ENCODE assay signal across 20 cellular contexts in genomic region chr18:49011291-49011746, GRCh38.
DNase-seq lines count a peak whose midpoint lies in the region; ATAC-seq and TF ChIP-seq lines count a peak whose summit lies in the region.
"Had no signal": no experiment of that assay in that cellular context is flagged by ENCODE, and none has a peak within 500 bp of the region (broad histone marks: within the 10 kb centered on the region; RNA-seq: fewer than 3 reads in every experiment).

No MANE protein-coding gene starts in this region.

- no peak for TF ChIP-seq CTCF in H9 (conservative IDR thresholded peaks at IDR 0.05)

- H3K36me3 ChIP-seq in BLaER1 treated with 17β-estradiol and CSF1 and Interleukin-3, amounts not matched to agents 10 nM and 100 nM: peaks cover 0 to 14% (median 0%) of the 10 kb centered on the region in 11 experiments; a peak in 4 of 22 replicates
- no peaks in the 10 kb centered on the region for H3K36me3 ChIP-seq in trophoblast cell (ENCODE audit: control insufficient read depth in 1 of 2, insufficient read depth in 2 of 2, low read length in 2 of 2)
- H3K36me3 ChIP-seq: esophagus muscularis mucosa, HAP-1, vagina had no signal

- peaks cover 4 to 28% (median 19%) of the 10 kb centered on the region in 10 experiments for H3K4me1 ChIP-seq in BLaER1 treated with 17β-estradiol and CSF1 and Interleukin-3, amounts not matched to agents 10 nM and 100 nM
- no peaks in the 10 kb centered on the region; the same call in 1 of the 2 replicates for H3K4me1 ChIP-seq in H9 (ENCODE audit: insufficient read depth, low read length)
- H3K4me1 ChIP-seq in right cardiac atrium (ENCODE audit: control insufficient read depth, insufficient read depth, low read length): no peaks in the 10 kb centered on the region
- peaks cover 29 to 34% of the 10 kb centered on the region in 2 experiments for H3K4me1 ChIP-seq in trophoblast cell (ENCODE audit: control insufficient read depth in 1 of 2, insufficient read depth in 2 of 2, low read length in 2 of 2)
- H3K4me1 ChIP-seq: esophagus muscularis mucosa, HAP-1 had no signal

- H3K27me3 Mint-ChIP-seq in H9 (ENCODE audit: low read depth): peaks cover 2% of the 10 kb centered on the region; the same call in 1 of the 2 replicates

- H2BK20ac ChIP-seq in H9 (ENCODE audit: low read depth, low read length, poor library complexity, severe bottlenecking): no peak overlapping the region

- H3K79me1 ChIP-seq in H9 (ENCODE audit: insufficient read depth, low read depth, low read length, poor library complexity, severe bottlenecking) (no peaks in the 10 kb centered on the region), trophoblast cell (ENCODE audit: low read length) (peaks cover 45% of the 10 kb centered on the region)

- no peak overlapping the region for H2BK15ac ChIP-seq in H9 (ENCODE audit: low read depth, low read length)

- no peaks in the 10 kb centered on the region for H3K36me3 Mint-ChIP-seq in H9 (ENCODE audit: insufficient read depth in 1 of 3, low read depth in 3 of 3)
- H3K36me3 Mint-ChIP-seq: activated naive CD8-positive, alpha-beta T cell treated with anti-CD3 and anti-CD28 coated beads for 36 hours; CD8-positive, alpha-beta T cell; naive thymus-derived CD4-positive, alpha-beta T cell; stimulated activated effector memory CD8-positive, alpha-beta T cell treated with anti-CD3 and anti-CD28 coated beads, Interleukin-12 subunit alpha, Interleukin-12 subunit beta, amount 100 ng/mL, for 72 hours had no signal

- H3K23ac ChIP-seq in H9 (ENCODE audit: insufficient read length, low read depth, low read length) (no peak overlapping the region), trophoblast cell (ENCODE audit: low read length) (no peak overlapping the region)

- H4K20me1 ChIP-seq in BLaER1 treated with 17β-estradiol and CSF1 and Interleukin-3, amounts not matched to agents 10 nM and 100 nM: peaks cover 0 to 6% (median 0%) of the 10 kb centered on the region in 11 experiments; a peak in 2 of 22 replicates
- no peaks in the 10 kb centered on the region for H4K20me1 ChIP-seq in H9 (ENCODE audit: control insufficient read depth, insufficient read depth, insufficient read length)

- H3K27ac Mint-ChIP-seq in H9: no peak overlapping the region
- H3K27ac Mint-ChIP-seq: activated naive CD8-positive, alpha-beta T cell treated with anti-CD3 and anti-CD28 coated beads for 36 hours; activated T-helper 1 cell treated with anti-CD3 and anti-CD28 coated beads, Interleukin-12 subunit alpha, Interleukin-12 subunit beta, Interleukin-2, Interleukin-4 antibody, amounts not matched to agents 30 ng/mL and 10 ng/mL and 1 ng/mL, durations not matched to agents 14 hours and 24 hours and 36 hours; CD8-positive, alpha-beta T cell; naive thymus-derived CD4-positive, alpha-beta T cell had no signal

- H2AK5ac ChIP-seq in H9 (ENCODE audit: insufficient read length, low read length): no peak overlapping the region
- peak overlapping the region; percentile 94 for H2AK5ac ChIP-seq in trophoblast cell (ENCODE audit: low read length)

- no peak overlapping the region for H3K56ac ChIP-seq in H9 (ENCODE audit: insufficient read length, low read depth, low read length)

- DNase-seq in H9 (peak; percentile 45), right cardiac atrium (peak; percentile 41 to 84 (median 79)), trophoblast cell (peak; percentile 40 to 56), NCI-H774 (lab: John Stamatoyannopoulos, UW) (no peak), NCI-H2196 (lab: John Stamatoyannopoulos, UW; ENCODE audit: unreplicated experiment) (no peak), NCI-H1436 treated with DMSO at 0.1 percent for 48 hours (lab: John Stamatoyannopoulos, UW) (no peak)
- DNase-seq: activated CD4-positive, alpha-beta T cell treated with anti-CD3 and anti-CD28 coated beads for 4 hours; activated naive CD8-positive, alpha-beta T cell treated with anti-CD3 and anti-CD28 coated beads for 36 hours; CD8-positive, alpha-beta T cell; DMS153; effector memory CD4-positive, alpha-beta T cell; KG1; naive thymus-derived CD4-positive, alpha-beta T cell; NCI-H526 had no signal

- H2BK5ac ChIP-seq in H9 (ENCODE audit: insufficient read length, low read length) (no peak overlapping the region), trophoblast cell (ENCODE audit: low read depth, low read length, poor library complexity) (peak overlapping the region; percentile 64)

- no peaks in the 10 kb centered on the region for H3K9me3 ChIP-seq in BLaER1 treated with 17β-estradiol and CSF1 and Interleukin-3, amounts not matched to agents 10 nM and 100 nM (replicated peaks in 1 of 11)
- no peaks in the 10 kb centered on the region for H3K9me3 ChIP-seq in H9 (ENCODE audit: control insufficient read depth, low read depth, low read length)
- H3K9me3 ChIP-seq in right cardiac atrium (ENCODE audit: control insufficient read depth, low read length): no peaks in the 10 kb centered on the region
- H3K9me3 ChIP-seq in trophoblast cell (ENCODE audit: insufficient read depth, low read depth, low read length): no peaks in the 10 kb centered on the region
- H3K9me3 ChIP-seq: esophagus muscularis mucosa, HAP-1, vagina had no signal

- H4K5ac ChIP-seq in H9 (ENCODE audit: insufficient read length, low read depth, low read length): no peak overlapping the region

- WGBS in H9 (ENCODE audit: extremely low coverage, insufficient read length, low lambda C conversion rate): no CpG with 5 or more reads among the region's 9 CpGs
- WGBS in right cardiac atrium: 67% methylated on average over 9 of the region's 9 CpGs
- no CpG with 5 or more reads among the region's 9 CpGs for WGBS in trophoblast cell (ENCODE audit: extremely low coverage, insufficient coverage, insufficient read length)

- H3K4ac ChIP-seq in H9 (ENCODE audit: low read depth, low read length): no peak overlapping the region
- peak overlapping the region; percentile 47 for H3K4ac ChIP-seq in trophoblast cell (ENCODE audit: low read depth, low read length)

- H2AFZ ChIP-seq in H9 (ENCODE audit: low read length): no peak overlapping the region
- H2AFZ ChIP-seq in trophoblast cell (ENCODE audit: insufficient read depth, low read length, poor library complexity): peak overlapping the region; percentile 76

- H2BK120ac ChIP-seq in H9 (ENCODE audit: low read depth, low read length, poor library complexity, severe bottlenecking) (no peak overlapping the region), trophoblast cell (ENCODE audit: insufficient read depth, low read length, poor library complexity) (peak overlapping the region; percentile 56)

- H3K4me3 Mint-ChIP-seq in H9: no peak overlapping the region
- H3K4me3 Mint-ChIP-seq: activated naive CD8-positive, alpha-beta T cell treated with anti-CD3 and anti-CD28 coated beads for 36 hours; activated T-helper 1 cell treated with anti-CD3 and anti-CD28 coated beads, Interleukin-12 subunit alpha, Interleukin-12 subunit beta, Interleukin-2, Interleukin-4 antibody, amounts not matched to agents 30 ng/mL and 10 ng/mL and 1 ng/mL, durations not matched to agents 14 hours and 24 hours and 36 hours; CD8-positive, alpha-beta T cell; naive thymus-derived CD4-positive, alpha-beta T cell; stimulated activated effector memory CD8-positive, alpha-beta T cell treated with anti-CD3 and anti-CD28 coated beads, Interleukin-12 subunit alpha, Interleukin-12 subunit beta, amount 100 ng/mL, for 72 hours had no signal

- H3K27ac ChIP-seq in BLaER1 treated with 17β-estradiol and CSF1 and Interleukin-3, amounts not matched to agents 10 nM and 100 nM: peak overlapping the region in 7 of 11 experiments; percentile 8 to 58 (median 43); a peak in 9 of 22 replicates
- H3K27ac ChIP-seq in H9 (ENCODE audit: insufficient read length, low read depth, low read length) (no peak overlapping the region), right cardiac atrium (ENCODE audit: low read length) (no peak overlapping the region), trophoblast cell (ENCODE audit: low read depth, low read length) (no peak overlapping the region)
- H3K27ac ChIP-seq: esophagus muscularis mucosa, vagina had no signal

- H3K79me2 ChIP-seq in H9 (ENCODE audit: insufficient read depth, low read length) (no peaks in the 10 kb centered on the region), trophoblast cell (ENCODE audit: control insufficient read depth, insufficient read depth, low read length, poor library complexity) (peaks cover 6% of the 10 kb centered on the region)

- no peaks in the 10 kb centered on the region for H3K9me3 Mint-ChIP-seq in H9
- H3K9me3 Mint-ChIP-seq: activated naive CD8-positive, alpha-beta T cell treated with anti-CD3 and anti-CD28 coated beads for 36 hours; activated T-helper 1 cell treated with anti-CD3 and anti-CD28 coated beads, Interleukin-12 subunit alpha, Interleukin-12 subunit beta, Interleukin-2, Interleukin-4 antibody, amounts not matched to agents 30 ng/mL and 10 ng/mL and 1 ng/mL, durations not matched to agents 14 hours and 24 hours and 36 hours; CD8-positive, alpha-beta T cell; naive thymus-derived CD4-positive, alpha-beta T cell; stimulated activated effector memory CD8-positive, alpha-beta T cell treated with anti-CD3 and anti-CD28 coated beads, Interleukin-12 subunit alpha, Interleukin-12 subunit beta, amount 100 ng/mL, for 72 hours had no signal

- H4K8ac ChIP-seq in H9 (replicated peaks; ENCODE audit: insufficient read length, low read depth, low read length) (no peak overlapping the region), trophoblast cell (ENCODE audit: low read depth, low read length) (peak overlapping the region; percentile 71)

- H4K91ac ChIP-seq in H9 (ENCODE audit: insufficient read length, low read depth, low read length): no peak overlapping the region
- peak overlapping the region; percentile 84 for H4K91ac ChIP-seq in trophoblast cell (ENCODE audit: low read depth, low read length)

- peaks cover 13 to 20% of the 10 kb centered on the region in 2 experiments for H3K4me1 Mint-ChIP-seq in H9
- H3K4me1 Mint-ChIP-seq: naive thymus-derived CD4-positive, alpha-beta T cell; stimulated activated effector memory CD8-positive, alpha-beta T cell treated with anti-CD3 and anti-CD28 coated beads, Interleukin-12 subunit alpha, Interleukin-12 subunit beta, amount 100 ng/mL, for 72 hours had no signal

- H3K4me2 ChIP-seq in BLaER1 treated with 17β-estradiol and CSF1 and Interleukin-3, amounts not matched to agents 10 nM and 100 nM: peak overlapping the region in 7 of 11 experiments; percentile 14 to 61 (median 37); a peak in 11 of 22 replicates
- H3K4me2 ChIP-seq in H9 (ENCODE audit: insufficient read depth, insufficient read length, low read length) (no peak overlapping the region), trophoblast cell (ENCODE audit: low read length) (no peak overlapping the region)

- no peak overlapping the region for H3K4me3 ChIP-seq in BLaER1 treated with 17β-estradiol and CSF1 and Interleukin-3, amounts not matched to agents 10 nM and 100 nM
- H3K4me3 ChIP-seq in right cardiac atrium (ENCODE audit: low read length) (no peak overlapping the region), trophoblast cell (ENCODE audit: low read depth, low read length) (no peak overlapping the region)
- H3K4me3 ChIP-seq: esophagus muscularis mucosa, HAP-1, vagina had no signal

- H3K14ac ChIP-seq in H9 (ENCODE audit: insufficient read depth, low read length) (no peak overlapping the region), trophoblast cell (ENCODE audit: low read length) (peak overlapping the region; percentile 73)

- no peaks in the 10 kb centered on the region for H3K27me3 ChIP-seq in BLaER1 treated with 17β-estradiol and CSF1 and Interleukin-3, amounts not matched to agents 10 nM and 100 nM
- no peaks in the 10 kb centered on the region for H3K27me3 ChIP-seq in H9 (ENCODE audit: insufficient read depth, low read length)
- no peaks in the 10 kb centered on the region for H3K27me3 ChIP-seq in right cardiac atrium (ENCODE audit: control insufficient read depth, insufficient read depth)
- H3K27me3 ChIP-seq in trophoblast cell (ENCODE audit: insufficient read depth, low read length): no peaks in the 10 kb centered on the region
- H3K27me3 ChIP-seq: esophagus muscularis mucosa, vagina had no signal

- H2BK12ac ChIP-seq in H9 (ENCODE audit: insufficient read length, low read depth, low read length) (no peak overlapping the region), trophoblast cell (ENCODE audit: low read length) (peak overlapping the region; percentile 95)

- peak overlapping the region; percentile 12 for H4K12ac ChIP-seq in trophoblast cell (ENCODE audit: low read depth, low read length)

- H3T11ph ChIP-seq in H9 (ENCODE audit: low read length): no peak overlapping the region

- no peak overlapping the region for H3K18ac ChIP-seq in H9 (ENCODE audit: insufficient read length, low read depth, low read length)
- peak overlapping the region; percentile 94 for H3K18ac ChIP-seq in trophoblast cell (ENCODE audit: low read length)

- intact Hi-C loops in right cardiac atrium (cut with DNase I): no loop called here

- peak; percentile 67 to 74 for ATAC-seq in right cardiac atrium
- ATAC-seq: CD8-positive, alpha-beta T cell; naive thymus-derived CD4-positive, alpha-beta T cell; stimulated activated effector memory CD8-positive, alpha-beta T cell treated with anti-CD3 and anti-CD28 coated beads, Interleukin-12 subunit alpha, Interleukin-12 subunit beta, amount 100 ng/mL, for 72 hours had no signal

- H3K9ac ChIP-seq in BLaER1 treated with 17β-estradiol and CSF1 and Interleukin-3, amounts not matched to agents 10 nM and 100 nM: peak overlapping the region in 2 of 11 experiments; percentile 28 to 34; a peak in 2 of 22 replicates
- no peak overlapping the region for H3K9ac ChIP-seq in H9 (ENCODE audit: extremely low read depth, insufficient read length, low read length)
- no peak overlapping the region for H3K9ac ChIP-seq in trophoblast cell (ENCODE audit: low read length)

- no peaks in the 10 kb centered on the region for H3K23me2 ChIP-seq in H9 (ENCODE audit: insufficient read length, low read depth, low read length, poor library complexity, severe bottlenecking)

Comparison
In these comparisons a context has a peak if more than half of its experiments do, and no peak if none do; other contexts are left out.
1. H3K27ac ChIP-seq: peak in BLaER1 treated with 17β-estradiol and CSF1 and Interleukin-3, amounts not matched to agents 10 nM and 100 nM (7 of 11); none in H9 (single experiment), right cardiac atrium (single experiment) and trophoblast cell (single experiment).
2. H3K4me2 ChIP-seq: peak in BLaER1 treated with 17β-estradiol and CSF1 and Interleukin-3, amounts not matched to agents 10 nM and 100 nM (7 of 11); none in H9 (single experiment) and trophoblast cell (single experiment).
3. DNase-seq: peak in H9 (single experiment), right cardiac atrium (3 of 3) and trophoblast cell (2 of 2); none in NCI-H774 (single experiment), NCI-H2196 (single experiment) and NCI-H1436 treated with DMSO at 0.1 percent for 48 hours (single experiment).